In genomic region chr12:28190321-28191017, GRCh38 we compare ENCODE assay signal across 1 cellular context.
TF ChIP-seq lines count a peak whose summit lies in the region.

A gene with protein sequence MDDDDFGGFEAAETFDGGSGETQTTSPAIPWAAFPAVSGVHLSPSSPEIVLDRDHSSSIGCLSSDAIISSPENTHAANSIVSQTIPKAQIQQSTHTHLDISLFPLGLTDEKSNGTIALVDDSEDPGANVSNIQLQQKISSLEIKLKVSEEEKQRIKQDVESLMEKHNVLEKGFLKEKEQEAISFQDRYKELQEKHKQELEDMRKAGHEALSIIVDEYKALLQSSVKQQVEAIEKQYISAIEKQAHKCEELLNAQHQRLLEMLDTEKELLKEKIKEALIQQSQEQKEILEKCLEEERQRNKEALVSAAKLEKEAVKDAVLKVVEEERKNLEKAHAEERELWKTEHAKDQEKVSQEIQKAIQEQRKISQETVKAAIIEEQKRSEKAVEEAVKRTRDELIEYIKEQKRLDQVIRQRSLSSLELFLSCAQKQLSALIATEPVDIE (plus strand): TSS chr12:28190456. CDS start chr12:28257216, 66,760 bp downstream.

TF ChIP-seq in HepG2, 621 proteins besides CTCF, POLR2A, EP300 and RAD21 (continued from another document and continues in another):
- TF ChIP-seq CSRNP2 (CRISPR knock-in tag; conservative IDR thresholded peaks at IDR 0.05; ENCODE audit: low read depth) (0 out of 2 replicates have a peak, but pooled peaks have one; percentile 31), ZNF607 (CRISPR knock-in tag; IDR thresholded peaks at IDR 0.05; ENCODE audit: borderline replicate concordance) (peak; percentile 56), BRCA1 (CRISPR knock-in tag; IDR thresholded peaks at IDR 0.05) (peak; percentile 88), ZNF577 (CRISPR knock-in tag; IDR thresholded peaks at IDR 0.05; ENCODE audit: borderline replicate concordance, low read depth) (no peak), TMF1 (CRISPR knock-in tag; IDR thresholded peaks at IDR 0.05; ENCODE audit: low read depth) (0 out of 2 replicates have a peak, but pooled peaks have one; percentile 66), TBX2 (CRISPR knock-in tag; IDR thresholded peaks at IDR 0.05; ENCODE audit: borderline replicate concordance) (peak; percentile 92), ZNF501 (CRISPR knock-in tag; IDR thresholded peaks at IDR 0.05) (peak; percentile 97), GATAD2A (CRISPR knock-in tag; IDR thresholded peaks at IDR 0.05) (peak; percentile 39), MIER3 (CRISPR knock-in tag; IDR thresholded peaks at IDR 0.05; ENCODE audit: borderline replicate concordance) (no peak), ZFY (CRISPR knock-in tag; IDR thresholded peaks at IDR 0.05) (peak; percentile 99), ATF7 (IDR thresholded peaks at IDR 0.05) (no peak), ATF7 (CRISPR knock-in tag; IDR thresholded peaks at IDR 0.05) (no peak), NAIF1 (CRISPR knock-in tag; IDR thresholded peaks at IDR 0.05; ENCODE audit: borderline replicate concordance) (peak; percentile 79; the same call in 1 of the 2 replicates), NR3C1 (CRISPR knock-in tag; IDR thresholded peaks at IDR 0.05) (no peak), POGZ (CRISPR knock-in tag; IDR thresholded peaks at IDR 0.05) (peak; percentile 94), ZNF737 (CRISPR knock-in tag; IDR thresholded peaks at IDR 0.05; ENCODE audit: borderline replicate concordance) (0 out of 2 replicates have a peak, but pooled peaks have one; percentile 57), ELF1 (CRISPR knock-in tag; IDR thresholded peaks at IDR 0.05) (peak; percentile 76), ZNF329 (CRISPR knock-in tag; IDR thresholded peaks at IDR 0.05; ENCODE audit: low read depth) (0 out of 2 replicates have a peak, but pooled peaks have one; percentile 19), SMAD1 (CRISPR knock-in tag; IDR thresholded peaks at IDR 0.05; ENCODE audit: borderline replicate concordance, low read depth) (peak; percentile 87), ZNF18 (CRISPR knock-in tag; IDR thresholded peaks at IDR 0.05; ENCODE audit: insufficient replicate concordance) (no peak), TBL1XR1 (IDR thresholded peaks at IDR 0.05; ENCODE audit: borderline replicate concordance, low read length, partially characterized antibody) (no peak), ZNF44 (CRISPR knock-in tag; IDR thresholded peaks at IDR 0.05) (no peak), HNRNPUL1 (IDR thresholded peaks at IDR 0.05; ENCODE audit: low read depth, low read length) (peak; percentile 65; the same call in 1 of the 2 replicates), YEATS2 (CRISPR knock-in tag; IDR thresholded peaks at IDR 0.05; ENCODE audit: borderline replicate concordance) (peak; percentile 81; the same call in 1 of the 2 replicates), WIZ (CRISPR knock-in tag; IDR thresholded peaks at IDR 0.05) (peak; percentile 90), PTBP1 (IDR thresholded peaks at IDR 0.05; ENCODE audit: low read depth, low read length, poor library complexity, severe bottlenecking) (peak; percentile 55), ZNF780A (CRISPR knock-in tag; IDR thresholded peaks at IDR 0.05) (0 out of 2 replicates have a peak, but pooled peaks have one; percentile 66), ZNF282 (IDR thresholded peaks at IDR 0.05; ENCODE audit: partially characterized antibody) (no peak), ZNF720 (CRISPR knock-in tag; IDR thresholded peaks at IDR 0.05) (no peak), KDM4B (CRISPR knock-in tag; IDR thresholded peaks at IDR 0.05) (0 out of 2 replicates have a peak, but pooled peaks have one; percentile 15), RELA (CRISPR knock-in tag; IDR thresholded peaks at IDR 0.05) (no peak), ZNF570 (CRISPR knock-in tag; IDR thresholded peaks at IDR 0.05; ENCODE audit: borderline replicate concordance) (no peak), NFATC3 (CRISPR knock-in tag; IDR thresholded peaks at IDR 0.05) (no peak), ARNTL (CRISPR knock-in tag; IDR thresholded peaks at IDR 0.05) (peak; percentile 95), ZNF589 (CRISPR knock-in tag; conservative IDR thresholded peaks at IDR 0.05) (peak; percentile 84), SOX6 (IDR thresholded peaks at IDR 0.05) (no peak), SOX6 (CRISPR knock-in tag; IDR thresholded peaks at IDR 0.05) (no peak; the same call in 1 of the 2 replicates), ZBTB21 (CRISPR knock-in tag; IDR thresholded peaks at IDR 0.05) (no peak), ZNF136 (CRISPR knock-in tag; IDR thresholded peaks at IDR 0.05; ENCODE audit: low read depth) (no peak), RNF2 (conservative IDR thresholded peaks at IDR 0.05; ENCODE audit: low read depth) (0 out of 2 replicates have a peak, but pooled peaks have one; percentile 57), ZFP62 (CRISPR knock-in tag; IDR thresholded peaks at IDR 0.05) (no peak), BRD4 (CRISPR knock-in tag; IDR thresholded peaks at IDR 0.05) (peak; percentile 98), MEF2D (CRISPR knock-in tag; IDR thresholded peaks at IDR 0.05) (no peak), GRHL1 (CRISPR knock-in tag; conservative IDR thresholded peaks at IDR 0.05) (no peak), NR1H2 (CRISPR knock-in tag; IDR thresholded peaks at IDR 0.05; ENCODE audit: borderline replicate concordance, low read depth) (no peak; the same call in 1 of the 2 replicates), SMAD3 (CRISPR knock-in tag; IDR thresholded peaks at IDR 0.05) (no peak), ZNF224 (CRISPR knock-in tag; IDR thresholded peaks at IDR 0.05) (no peak), NRL (CRISPR knock-in tag; IDR thresholded peaks at IDR 0.05; ENCODE audit: borderline replicate concordance) (peak; percentile 95), PCBP1 (IDR thresholded peaks at IDR 0.05; ENCODE audit: borderline replicate concordance, low read depth, low read length) (no peak), HHEX (CRISPR knock-in tag; IDR thresholded peaks at IDR 0.05) (peak; percentile 39; the same call in 1 of the 2 replicates), MTA1 (CRISPR knock-in tag; IDR thresholded peaks at IDR 0.05; ENCODE audit: borderline replicate concordance) (peak; percentile 89; the same call in 1 of the 2 replicates), PAF1 (CRISPR knock-in tag; IDR thresholded peaks at IDR 0.05) (no peak), MBD4 (IDR thresholded peaks at IDR 0.05; ENCODE audit: borderline replicate concordance, low read length) (no peak), SP140L (CRISPR knock-in tag; IDR thresholded peaks at IDR 0.05; ENCODE audit: borderline replicate concordance) (no peak)
- TF ChIP-seq, protein P1, sequence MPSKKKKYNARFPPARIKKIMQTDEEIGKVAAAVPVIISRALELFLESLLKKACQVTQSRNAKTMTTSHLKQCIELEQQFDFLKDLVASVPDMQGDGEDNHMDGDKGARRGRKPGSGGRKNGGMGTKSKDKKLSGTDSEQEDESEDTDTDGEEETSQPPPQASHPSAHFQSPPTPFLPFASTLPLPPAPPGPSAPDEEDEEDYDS (CRISPR knock-in tag; IDR thresholded peaks at IDR 0.05): peak; percentile 23; the same call in 1 of the 2 replicates
- TF ChIP-seq, protein P2, sequence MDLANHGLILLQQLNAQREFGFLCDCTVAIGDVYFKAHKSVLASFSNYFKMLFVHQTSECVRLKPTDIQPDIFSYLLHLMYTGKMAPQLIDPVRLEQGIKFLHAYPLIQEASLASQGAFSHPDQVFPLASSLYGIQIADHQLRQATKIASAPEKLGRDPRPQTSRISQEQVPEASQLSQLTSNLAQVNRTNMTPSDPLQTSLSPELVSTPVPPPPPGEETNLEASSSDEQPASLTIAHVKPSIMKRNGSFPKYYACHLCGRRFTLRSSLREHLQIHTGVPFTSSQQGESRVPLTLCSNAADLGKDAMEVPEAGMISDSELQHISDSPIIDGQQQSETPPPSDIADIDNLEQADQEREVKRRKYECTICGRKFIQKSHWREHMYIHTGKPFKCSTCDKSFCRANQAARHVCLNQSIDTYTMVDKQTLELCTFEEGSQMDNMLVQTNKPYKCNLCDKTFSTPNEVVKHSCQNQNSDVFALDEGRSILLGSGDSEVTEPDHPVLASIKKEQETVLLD (CRISPR knock-in tag; IDR thresholded peaks at IDR 0.05; ENCODE audit: low read depth): no peak; the same call in 1 of the 2 replicates
- TF ChIP-seq, protein P3, sequence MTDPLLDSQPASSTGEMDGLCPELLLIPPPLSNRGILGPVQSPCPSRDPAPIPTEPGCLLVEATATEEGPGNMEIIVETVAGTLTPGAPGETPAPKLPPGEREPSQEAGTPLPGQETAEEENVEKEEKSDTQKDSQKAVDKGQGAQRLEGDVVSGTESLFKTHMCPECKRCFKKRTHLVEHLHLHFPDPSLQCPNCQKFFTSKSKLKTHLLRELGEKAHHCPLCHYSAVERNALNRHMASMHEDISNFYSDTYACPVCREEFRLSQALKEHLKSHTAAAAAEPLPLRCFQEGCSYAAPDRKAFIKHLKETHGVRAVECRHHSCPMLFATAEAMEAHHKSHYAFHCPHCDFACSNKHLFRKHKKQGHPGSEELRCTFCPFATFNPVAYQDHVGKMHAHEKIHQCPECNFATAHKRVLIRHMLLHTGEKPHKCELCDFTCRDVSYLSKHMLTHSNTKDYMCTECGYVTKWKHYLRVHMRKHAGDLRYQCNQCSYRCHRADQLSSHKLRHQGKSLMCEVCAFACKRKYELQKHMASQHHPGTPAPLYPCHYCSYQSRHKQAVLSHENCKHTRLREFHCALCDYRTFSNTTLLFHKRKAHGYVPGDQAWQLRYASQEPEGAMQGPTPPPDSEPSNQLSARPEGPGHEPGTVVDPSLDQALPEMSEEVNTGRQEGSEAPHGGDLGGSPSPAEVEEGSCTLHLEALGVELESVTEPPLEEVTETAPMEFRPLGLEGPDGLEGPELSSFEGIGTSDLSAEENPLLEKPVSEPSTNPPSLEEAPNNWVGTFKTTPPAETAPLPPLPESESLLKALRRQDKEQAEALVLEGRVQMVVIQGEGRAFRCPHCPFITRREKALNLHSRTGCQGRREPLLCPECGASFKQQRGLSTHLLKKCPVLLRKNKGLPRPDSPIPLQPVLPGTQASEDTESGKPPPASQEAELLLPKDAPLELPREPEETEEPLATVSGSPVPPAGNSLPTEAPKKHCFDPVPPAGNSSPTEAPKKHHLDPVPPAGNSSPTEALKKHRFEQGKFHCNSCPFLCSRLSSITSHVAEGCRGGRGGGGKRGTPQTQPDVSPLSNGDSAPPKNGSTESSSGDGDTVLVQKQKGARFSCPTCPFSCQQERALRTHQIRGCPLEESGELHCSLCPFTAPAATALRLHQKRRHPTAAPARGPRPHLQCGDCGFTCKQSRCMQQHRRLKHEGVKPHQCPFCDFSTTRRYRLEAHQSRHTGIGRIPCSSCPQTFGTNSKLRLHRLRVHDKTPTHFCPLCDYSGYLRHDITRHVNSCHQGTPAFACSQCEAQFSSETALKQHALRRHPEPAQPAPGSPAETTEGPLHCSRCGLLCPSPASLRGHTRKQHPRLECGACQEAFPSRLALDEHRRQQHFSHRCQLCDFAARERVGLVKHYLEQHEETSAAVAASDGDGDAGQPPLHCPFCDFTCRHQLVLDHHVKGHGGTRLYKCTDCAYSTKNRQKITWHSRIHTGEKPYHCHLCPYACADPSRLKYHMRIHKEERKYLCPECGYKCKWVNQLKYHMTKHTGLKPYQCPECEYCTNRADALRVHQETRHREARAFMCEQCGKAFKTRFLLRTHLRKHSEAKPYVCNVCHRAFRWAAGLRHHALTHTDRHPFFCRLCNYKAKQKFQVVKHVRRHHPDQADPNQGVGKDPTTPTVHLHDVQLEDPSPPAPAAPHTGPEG (CRISPR knock-in tag; IDR thresholded peaks at IDR 0.05): peak; percentile 89
